In genomic region chr4:183828839-183829238, GRCh38 we compare ENCODE assay signal across 24 cellular contexts.
"Had no signal": no experiment of that assay in that cellular context is flagged by ENCODE, and none has a peak within 500 bp of the region (broad histone marks: within the 10 kb centered on the region; RNA-seq: fewer than 3 reads in every experiment).

No MANE protein-coding gene starts in this region.

- H3K4me1 ChIP-seq: parathyroid adenoma, uterus had no signal

- H3K27ac Mint-ChIP-seq: immature natural killer cell; memory B cell; naive B cell; natural killer cell treated with Interleukin-12 subunit alpha and Interleukin-12 subunit beta and Interleukin-15 and Interleukin-18, amount 100 ng/mL, for 72 hours; progenitor cell of endocrine pancreas; stimulated activated naive B cell treated with anti-CD40 and anti-IgM and Interleukin-4, amounts not matched to agents 10 μg/mL and 1 μg/mL and 100 μg/mL, for 72 hours; stimulated activated naive CD8-positive, alpha-beta T cell treated with anti-CD3 and anti-CD28 coated beads, Interleukin-15, Interleukin-2, amounts not matched to agents 100 ng/mL and 50 ng/mL, for 24 hours had no signal

- H3K9me3 Mint-ChIP-seq: immature natural killer cell; memory B cell; naive B cell; natural killer cell treated with Interleukin-12 subunit alpha and Interleukin-12 subunit beta and Interleukin-15 and Interleukin-18, amount 100 ng/mL, for 72 hours; neural crest cell; stimulated activated naive B cell treated with anti-CD40 and anti-IgM and Interleukin-4, amounts not matched to agents 10 μg/mL and 1 μg/mL and 100 μg/mL, for 72 hours; stimulated activated naive CD8-positive, alpha-beta T cell treated with anti-CD3 and anti-CD28 coated beads, Interleukin-15, Interleukin-2, amounts not matched to agents 100 ng/mL and 50 ng/mL, for 24 hours had no signal

- H3K9ac ChIP-seq: parathyroid adenoma had no signal

- H3K9me3 ChIP-seq: gastroesophageal sphincter, mucosa of descending colon, suprapubic skin, transverse colon, upper lobe of right lung, uterus had no signal

- DNase-seq: dorsolateral prefrontal cortex; effector CD4-positive, alpha-beta T cell; immature natural killer cell; islet precursor cell; kidney glomerular epithelial cell; left colon; left ventricle myocardium superior; mucosa of descending colon; naive B cell; stimulated activated naive B cell treated with anti-CD40 and anti-IgM and Interleukin-4, amounts not matched to agents 10 μg/mL and 1 μg/mL and 100 μg/mL, for 72 hours; transverse colon; upper lobe of right lung; uterus had no signal

- H3K27me3 ChIP-seq: dorsolateral prefrontal cortex, foreskin keratinocyte, gastroesophageal sphincter, suprapubic skin, transverse colon, upper lobe of right lung, uterus had no signal

- H3K4me3 Mint-ChIP-seq: immature natural killer cell; memory B cell; naive B cell; natural killer cell treated with Interleukin-12 subunit alpha and Interleukin-12 subunit beta and Interleukin-15 and Interleukin-18, amount 100 ng/mL, for 72 hours; neural crest cell; stimulated activated naive B cell treated with anti-CD40 and anti-IgM and Interleukin-4, amounts not matched to agents 10 μg/mL and 1 μg/mL and 100 μg/mL, for 72 hours; stimulated activated naive CD8-positive, alpha-beta T cell treated with anti-CD3 and anti-CD28 coated beads, Interleukin-15, Interleukin-2, amounts not matched to agents 100 ng/mL and 50 ng/mL, for 24 hours had no signal

- H3K27me3 Mint-ChIP-seq: progenitor cell of endocrine pancreas; stimulated activated naive CD8-positive, alpha-beta T cell treated with anti-CD3 and anti-CD28 coated beads, Interleukin-15, Interleukin-2, amounts not matched to agents 100 ng/mL and 50 ng/mL, for 24 hours had no signal

- H3K36me3 Mint-ChIP-seq: immature natural killer cell; memory B cell; naive B cell; natural killer cell treated with Interleukin-12 subunit alpha and Interleukin-12 subunit beta and Interleukin-15 and Interleukin-18, amount 100 ng/mL, for 72 hours; stimulated activated naive B cell treated with anti-CD40 and anti-IgM and Interleukin-4, amounts not matched to agents 10 μg/mL and 1 μg/mL and 100 μg/mL, for 72 hours had no signal

- H2AFZ ChIP-seq: parathyroid adenoma had no signal

- H3K36me3 ChIP-seq: gastroesophageal sphincter, suprapubic skin, transverse colon, upper lobe of right lung, uterus had no signal

- H3K27ac ChIP-seq: dorsolateral prefrontal cortex, foreskin keratinocyte, gastroesophageal sphincter, parathyroid adenoma, suprapubic skin, transverse colon, upper lobe of right lung, uterus had no signal

- ATAC-seq: gastroesophageal sphincter; left ventricle myocardium superior; mucosa of descending colon; natural killer cell treated with Interleukin-12 subunit alpha and Interleukin-12 subunit beta and Interleukin-15 and Interleukin-18, amount 100 ng/mL, for 72 hours; sciatic nerve; stimulated activated naive B cell treated with anti-CD40 and anti-IgM and Interleukin-4, amounts not matched to agents 10 μg/mL and 1 μg/mL and 100 μg/mL, for 72 hours had no signal

- H3K4me3 ChIP-seq: dorsolateral prefrontal cortex, gastroesophageal sphincter, lung, mucosa of descending colon, suprapubic skin, transverse colon, upper lobe of right lung, uterus had no signal

- H3K4me1 Mint-ChIP-seq: immature natural killer cell had no signal
